ENCODE assay signal across 17 cellular contexts in genomic region chr2:112827786-112828185, GRCh38. TPM values are rescaled to one million over a fixed set of nuclear protein-coding genes. Genes with fewer than 3 reads are reported as not detected.
DNase-seq lines count a peak whose midpoint lies in the region; ATAC-seq and TF ChIP-seq lines count a peak whose summit lies in the region.
"Had no signal": no experiment of that assay in that cellular context is flagged by ENCODE, and none has a peak within 500 bp of the region (broad histone marks: within the 10 kb centered on the region; RNA-seq: fewer than 3 reads in every experiment).

No MANE protein-coding gene starts in this region.

- CTCF ChIA-PET in activated naive CD4-positive, alpha-beta T cell treated with anti-CD3 and anti-CD28 coated beads for 36 hours (lab: Charles Lee): interaction anchor here (0.6 kb wide), 1 partner anchor 236 kb away, joined by 3 read pairs; no protein-coding TSS in a partner anchor

- no peak overlapping the region for H3K4me3 Mint-ChIP-seq in activated naive CD4-positive, alpha-beta T cell treated with anti-CD3 and anti-CD28 coated beads for 36 hours
- H3K4me3 Mint-ChIP-seq: CD4-positive, CD25-positive, alpha-beta regulatory T cell had no signal

- H3K4me1 Mint-ChIP-seq in activated naive CD4-positive, alpha-beta T cell treated with anti-CD3 and anti-CD28 coated beads for 36 hours (ENCODE audit: low read depth): no peaks in the 10 kb centered on the region

- H3K27me3 ChIP-seq in RWPE2 (ENCODE audit: insufficient read depth, poor library complexity, severe bottlenecking): no peaks in the 10 kb centered on the region
- H3K27me3 ChIP-seq: BE2C had no signal

- TF ChIP-seq CTCF in RWPE2 (IDR thresholded peaks at IDR 0.05; ENCODE audit: poor library complexity, severe bottlenecking): no peak

- H3K9me3 ChIP-seq in RWPE2 (ENCODE audit: severe bottlenecking): no peaks in the 10 kb centered on the region
- H3K9me3 ChIP-seq: BE2C, HAP-1 had no signal

- ATAC-seq in RWPE2 (ENCODE audit: low read depth) (no peak), HG03025 (IDR thresholded peaks at IDR 0.05; ENCODE audit: low FRiP score, unreplicated experiment) (no peak)
- ATAC-seq: GM12878, HepG2 had no signal

- H3K9me3 Mint-ChIP-seq in activated naive CD4-positive, alpha-beta T cell treated with anti-CD3 and anti-CD28 coated beads for 36 hours: no peaks in the 10 kb centered on the region
- H3K9me3 Mint-ChIP-seq: CD4-positive, CD25-positive, alpha-beta regulatory T cell had no signal

- intact Hi-C loops in activated naive CD4-positive, alpha-beta T cell treated with anti-CD3 and anti-CD28 coated beads for 36 hours (cut with micrococcal nuclease): no loop called here

- H3K36me3 ChIP-seq in RWPE2 (ENCODE audit: low read depth): peaks cover 33% of the 10 kb centered on the region
- H3K36me3 ChIP-seq: BE2C, HAP-1 had no signal

- peak overlapping the region; percentile 83 for H3K27ac ChIP-seq in RWPE2 (ENCODE audit: poor library complexity, severe bottlenecking)
- peak overlapping the region; percentile 86 for H3K27ac ChIP-seq in epithelial cell of prostate

- H3K4me3 ChIP-seq in RWPE2 (ENCODE audit: severe bottlenecking): no peak overlapping the region
- H3K4me3 ChIP-seq: GM12878, HAP-1 had no signal

- H3K36me3 Mint-ChIP-seq in activated naive CD4-positive, alpha-beta T cell treated with anti-CD3 and anti-CD28 coated beads for 36 hours (ENCODE audit: low read depth): no peaks in the 10 kb centered on the region

- no peaks in the 10 kb centered on the region for H3K27me3 Mint-ChIP-seq in activated naive CD4-positive, alpha-beta T cell treated with anti-CD3 and anti-CD28 coated beads for 36 hours (ENCODE audit: low read depth)
- H3K27me3 Mint-ChIP-seq: CD4-positive, CD25-positive, alpha-beta regulatory T cell had no signal

- H3K4me1 ChIP-seq in RWPE2 (ENCODE audit: insufficient read depth, poor library complexity, severe bottlenecking): peaks cover 13% of the 10 kb centered on the region
- H3K4me1 ChIP-seq: BE2C, HAP-1 had no signal

- no peak for DNase-seq in activated naive CD4-positive, alpha-beta T cell treated with anti-CD3 and anti-CD28 coated beads for 36 hours
- DNase-seq in activated naive CD4-positive, alpha-beta T cell treated with anti-CD3 and anti-CD28 coated beads, Interleukin-2, amount 50 U/mL, for 16 hours: no peak
- DNase-seq in RWPE2 (ENCODE audit: low spot score) (no peak), epithelial cell of prostate (ENCODE audit: low read depth, low spot score) (no peak), NCI-H524 (lab: John Stamatoyannopoulos, UW) (no peak)
- DNase-seq in NK-92 treated with Interleukin-12 subunit alpha and Interleukin-12 subunit beta, amount 100 ng/mL, for 24 hours (lab: John Stamatoyannopoulos, UW): no peak
- DNase-seq: BE2C; CD4-positive, CD25-positive, alpha-beta regulatory T cell; DMS 273 treated with DMSO at 0.1 percent for 48 hours; DMS79 had no signal

- peak overlapping the region; percentile 39 for H3K27ac Mint-ChIP-seq in activated naive CD4-positive, alpha-beta T cell treated with anti-CD3 and anti-CD28 coated beads for 36 hours
- H3K27ac Mint-ChIP-seq: CD4-positive, CD25-positive, alpha-beta regulatory T cell had no signal

RNA-seq across cellular contexts. Expression of gene IL1B, which starts 8.8 kb away (rescaled TPM):
- total RNA-seq in activated naive CD4-positive, alpha-beta T cell treated with anti-CD3 and anti-CD28 coated beads for 36 hours: not detected
- total RNA-seq: A172, G401, H1, HepG2 had no signal

RNA-seq across cellular contexts. Expression of gene IL1A, which starts 43.5 kb away (rescaled TPM):
- under 1 TPM; 0.17 to 0.29 TPM for total RNA-seq in activated naive CD4-positive, alpha-beta T cell treated with anti-CD3 and anti-CD28 coated beads for 36 hours
- total RNA-seq: A172, G401, HepG2 had no signal
